In the genomic region with DNA sequence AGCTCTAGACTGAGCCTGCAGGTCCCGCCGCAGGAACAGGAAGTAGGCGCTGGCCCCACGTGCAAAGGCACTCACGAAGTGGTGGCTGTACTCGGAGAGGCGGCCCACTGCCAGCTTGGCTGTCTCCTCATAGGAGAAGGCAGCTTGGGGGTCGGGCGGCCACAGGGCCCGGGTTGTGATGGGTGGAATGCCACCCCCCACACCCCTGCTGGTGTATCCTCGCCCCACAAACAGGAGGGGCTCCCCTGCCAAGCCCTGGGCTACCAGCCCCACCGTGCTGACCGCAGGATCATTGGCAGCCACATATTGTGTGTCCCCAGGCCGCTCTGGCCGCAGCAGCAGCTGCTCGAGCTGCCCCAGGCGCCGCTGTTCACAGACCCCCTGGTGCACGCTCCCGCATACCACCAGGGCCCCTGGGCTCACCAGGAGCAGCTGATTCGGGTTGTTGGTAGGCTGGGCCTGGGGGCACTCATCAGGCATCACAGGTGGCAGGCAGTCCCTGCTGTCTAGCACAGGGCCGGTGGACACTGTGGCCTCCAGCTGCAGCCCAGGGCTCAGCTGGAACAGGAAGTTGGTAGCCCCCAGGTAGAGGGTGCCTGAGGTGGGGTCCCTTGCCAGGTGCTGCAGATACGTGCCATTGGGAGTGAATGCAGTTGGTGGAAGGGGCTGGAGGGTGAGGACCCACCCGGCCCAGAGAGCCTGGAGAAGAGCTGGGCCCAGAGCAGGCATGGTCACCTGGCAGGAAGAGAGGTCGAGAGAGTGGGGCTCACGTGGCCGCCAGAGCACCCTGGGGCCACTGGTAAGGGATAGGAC, we compare ENCODE assay signal across 19 cellular contexts. TPM values are rescaled to one million over a fixed set of nuclear protein-coding genes. Genes with fewer than 3 reads are reported as not detected.
DNase-seq lines count a peak whose midpoint lies in the region; ATAC-seq and TF ChIP-seq lines count a peak whose summit lies in the region.
"Had no signal": no experiment of that assay in that cellular context is flagged by ENCODE, and none has a peak within 500 bp of the region (broad histone marks: within the 10 kb centered on the region; RNA-seq: fewer than 3 reads in every experiment).

No MANE protein-coding gene starts in this region.

- H3K27ac ChIP-seq in left ventricle myocardium inferior (replicated peaks) (peak overlapping the region; percentile 94), heart right ventricle (peak overlapping the region in 5 of 10 donors; percentile 30 to 92 (median 90)), cingulate gyrus (ENCODE audit: low read depth, low read length) (peak overlapping the region; percentile 99), hepatocyte (no peak overlapping the region)
- H3K27ac ChIP-seq: A549 had no signal

- peaks cover 43% of the 10 kb centered on the region for H3K4me1 Mint-ChIP-seq in nephron
- H3K4me1 Mint-ChIP-seq in type B pancreatic cell (ENCODE audit: unreplicated experiment), result peaks cover 36% of the 10 kb centered on the region
- peaks cover 7% of the 10 kb centered on the region for H3K4me1 Mint-ChIP-seq in stimulated activated memory B cell treated with anti-CD40 and anti-IgM and Interleukin-4, amounts not matched to agents 10 μg/mL and 1 μg/mL and 100 μg/mL, for 72 hours

- no peaks in the 10 kb centered on the region for H3K27me3 ChIP-seq in left ventricle myocardium inferior (ENCODE audit: low read depth)
- H3K27me3 ChIP-seq in heart right ventricle, result peaks cover 0 to 10% (median 0%) of the 10 kb centered on the region in 7 donors
- no peaks in the 10 kb centered on the region for H3K27me3 ChIP-seq in hepatocyte

- H3K36me3 Mint-ChIP-seq in nephron (ENCODE audit: low read depth) (peaks cover 10% of the 10 kb centered on the region), type B pancreatic cell (peaks cover 12% of the 10 kb centered on the region)
- no peaks in the 10 kb centered on the region for H3K36me3 Mint-ChIP-seq in stimulated activated memory B cell treated with anti-CD40 and anti-IgM and Interleukin-4, amounts not matched to agents 10 μg/mL and 1 μg/mL and 100 μg/mL, for 72 hours
- H3K36me3 Mint-ChIP-seq: CD4-positive, alpha-beta memory T cell; IgD-negative memory B cell had no signal

- H3K4me1 ChIP-seq in left ventricle myocardium inferior (peaks cover 80% of the 10 kb centered on the region), heart right ventricle (peaks cover 24 to 58% (median 45%) of the 10 kb centered on the region in 9 donors), hepatocyte (ENCODE audit: insufficient read depth) (peaks cover 34% of the 10 kb centered on the region), mucosa of descending colon (ENCODE audit: low read depth) (peaks cover 19% of the 10 kb centered on the region)

- peak overlapping the region; percentile 58 to 93 (median 87) for H3K27ac Mint-ChIP-seq in nephron
- H3K27ac Mint-ChIP-seq in type B pancreatic cell, result peak overlapping the region; percentile 90
- H3K27ac Mint-ChIP-seq in stimulated activated memory B cell treated with anti-CD40 and anti-IgM and Interleukin-4, amounts not matched to agents 10 μg/mL and 1 μg/mL and 100 μg/mL, for 72 hours, result no peak overlapping the region
- H3K27ac Mint-ChIP-seq: activated CD8-positive, alpha-beta T cell treated with anti-CD3 and anti-CD28 coated beads, Interleukin-2, amount 10 ng/mL, durations not matched to agents 7 days and 5 days; CD4-positive, alpha-beta memory T cell; T-helper 1 cell treated with Interleukin-12 subunit alpha and Interleukin-12 subunit beta and Interleukin-4 antibody, amounts not matched to agents 30 μg/mL and 1 μg/mL, for 36 hours had no signal

- H3K9me3 ChIP-seq in left ventricle myocardium inferior (replicated peaks), result no peaks in the 10 kb centered on the region
- no peaks in the 10 kb centered on the region for H3K9me3 ChIP-seq in heart right ventricle
- H3K9me3 ChIP-seq in hepatocyte (ENCODE audit: low read depth), result no peaks in the 10 kb centered on the region
- no peaks in the 10 kb centered on the region for H3K9me3 ChIP-seq in mucosa of descending colon
- H3K9me3 ChIP-seq: A549 had no signal

- DNase-seq in left ventricle myocardium inferior, result no peak
- DNase-seq in heart right ventricle, result no peak
- DNase-seq in type B pancreatic cell (ENCODE audit: extremely low spot score, unreplicated experiment), result no peak
- DNase-seq in hepatocyte (ENCODE audit: low spot score), result no peak
- no peak for DNase-seq in mucosa of descending colon
- DNase-seq: activated CD8-positive, alpha-beta T cell treated with anti-CD3 and anti-CD28 coated beads, Interleukin-2, amount 10 ng/mL, durations not matched to agents 7 days and 5 days; CD4-positive, alpha-beta memory T cell; DMS79; NCI-H1092 treated with DMSO at 0.1 percent for 48 hours; NK-92 treated with Interleukin-12 subunit alpha and Interleukin-12 subunit beta, amount 100 ng/mL, for 24 hours; stimulated activated CD4-positive, alpha-beta T cell treated with anti-CD3 and anti-CD28 coated beads, Interleukin-4, amount 100 ng/mL, for 4 hours had no signal

- peaks cover 49% of the 10 kb centered on the region for H4K20me1 ChIP-seq in hepatocyte (ENCODE audit: insufficient read depth, poor library complexity, severe bottlenecking)

- no peak overlapping the region for H3K4me2 ChIP-seq in hepatocyte
- H3K4me2 ChIP-seq: A549 had no signal

- ATAC-seq in heart right ventricle (no peak), mucosa of descending colon (no peak)
- ATAC-seq in stimulated activated memory B cell treated with anti-CD40 and anti-IgM and Interleukin-4, amounts not matched to agents 10 μg/mL and 1 μg/mL and 100 μg/mL, for 72 hours, result no peak
- ATAC-seq: A549; activated CD8-positive, alpha-beta T cell treated with anti-CD3 and anti-CD28 coated beads, Interleukin-2, amount 10 ng/mL, durations not matched to agents 7 days and 5 days had no signal

- no peak overlapping the region for H2AFZ ChIP-seq in hepatocyte

- TF ChIP-seq CTCF in left ventricle myocardium inferior (IDR thresholded peaks at IDR 0.05; ENCODE audit: borderline replicate concordance) (no peak), heart right ventricle (IDR thresholded peaks at IDR 0.05) (no peak), nephron (IDR thresholded peaks at IDR 0.05; ENCODE audit: unreplicated experiment in 3 of 3) (no peak), type B pancreatic cell (conservative IDR thresholded peaks at IDR 0.05) (no peak), hepatocyte (IDR thresholded peaks at IDR 0.05; ENCODE audit: poor library complexity) (no peak), mucosa of descending colon (IDR thresholded peaks at IDR 0.05) (no peak)

- intact Hi-C loops in left ventricle myocardium inferior (cut with micrococcal nuclease), result no loop called here
- intact Hi-C loops in heart right ventricle (cut with DNase I), result no loop called here
- intact Hi-C loops in mucosa of descending colon (cut with DNase I, micrococcal nuclease), result no loop called here

- H3K4me3 ChIP-seq in left ventricle myocardium inferior (no peak overlapping the region), heart right ventricle (no peak overlapping the region), hepatocyte (no peak overlapping the region), mucosa of descending colon (no peak overlapping the region)
- H3K4me3 ChIP-seq: A549 had no signal

- H3K9me2 ChIP-seq in hepatocyte (replicated peaks; ENCODE audit: insufficient read depth), result no peaks in the 10 kb centered on the region

- H3K36me3 ChIP-seq in left ventricle myocardium inferior (peaks cover 14% of the 10 kb centered on the region), heart right ventricle (peaks cover 0 to 5% (median 0%) of the 10 kb centered on the region in 9 donors), hepatocyte (replicated peaks; ENCODE audit: insufficient read depth, low read depth) (no peaks in the 10 kb centered on the region), mucosa of descending colon (ENCODE audit: low read depth) (no peaks in the 10 kb centered on the region)

- no peaks in the 10 kb centered on the region for H3K27me3 Mint-ChIP-seq in nephron (ENCODE audit: low read depth)
- no peaks in the 10 kb centered on the region for H3K27me3 Mint-ChIP-seq in type B pancreatic cell
- H3K27me3 Mint-ChIP-seq in stimulated activated memory B cell treated with anti-CD40 and anti-IgM and Interleukin-4, amounts not matched to agents 10 μg/mL and 1 μg/mL and 100 μg/mL, for 72 hours, result peaks cover 36% of the 10 kb centered on the region
- H3K27me3 Mint-ChIP-seq: CD4-positive, alpha-beta memory T cell had no signal

- H3K4me3 Mint-ChIP-seq in nephron (peak overlapping the region; percentile 54 to 68 (median 62)), type B pancreatic cell (peak overlapping the region; percentile 54)
- H3K4me3 Mint-ChIP-seq in stimulated activated memory B cell treated with anti-CD40 and anti-IgM and Interleukin-4, amounts not matched to agents 10 μg/mL and 1 μg/mL and 100 μg/mL, for 72 hours, result no peak overlapping the region
- H3K4me3 Mint-ChIP-seq: activated CD8-positive, alpha-beta T cell treated with anti-CD3 and anti-CD28 coated beads, Interleukin-2, amount 10 ng/mL, durations not matched to agents 7 days and 5 days; CD4-positive, alpha-beta memory T cell; IgD-negative memory B cell; T-helper 1 cell treated with Interleukin-12 subunit alpha and Interleukin-12 subunit beta and Interleukin-4 antibody, amounts not matched to agents 30 μg/mL and 1 μg/mL, for 36 hours had no signal

- WGBS in heart right ventricle, 2 donors, result 85 to 89% methylated on average over 27 of the region's 27 CpGs
- WGBS in hepatocyte (ENCODE audit: low lambda C conversion rate, missing lambda C conversion rate), result 93% methylated on average over 27 of the region's 27 CpGs

- no peaks in the 10 kb centered on the region for H3K9me3 Mint-ChIP-seq in nephron
- H3K9me3 Mint-ChIP-seq in type B pancreatic cell, result no peaks in the 10 kb centered on the region
- no peaks in the 10 kb centered on the region for H3K9me3 Mint-ChIP-seq in stimulated activated memory B cell treated with anti-CD40 and anti-IgM and Interleukin-4, amounts not matched to agents 10 μg/mL and 1 μg/mL and 100 μg/mL, for 72 hours
- H3K9me3 Mint-ChIP-seq: CD4-positive, alpha-beta memory T cell; IgD-negative memory B cell; T-helper 1 cell treated with Interleukin-12 subunit alpha and Interleukin-12 subunit beta and Interleukin-4 antibody, amounts not matched to agents 30 μg/mL and 1 μg/mL, for 36 hours had no signal

- peaks cover 76% of the 10 kb centered on the region for H3K79me2 ChIP-seq in hepatocyte

RNA-seq across cellular contexts. Expression of a gene that starts 5.8 kb away (rescaled TPM):
- total RNA-seq in left ventricle myocardium inferior (42.6 TPM), heart right ventricle (10 to 100 TPM; 27.7 to 67.3 (median 32.4) TPM), type B pancreatic cell (ENCODE audit: low replicate concordance) (212 and 367 TPM in 2 replicates), hepatocyte (73.2 and 74.5 TPM in 2 replicates), mucosa of descending colon (100 to 1,000 TPM in 2 of 3 donors, 10 to 100 TPM in 1; 98.1 to 136 (median 127) TPM)
- polyA plus RNA-seq in heart right ventricle (100 to 1,000 TPM in 1 of 2 donors, 10 to 100 TPM in 1; 30.1 to 135 TPM), hepatocyte (71.3 and 79.0 TPM in 2 replicates)
- polyA plus RNA-seq: IgD-negative memory B cell had no signal

RNA-seq across cellular contexts. Expression of a gene that starts 15.8 kb away (rescaled TPM):
- total RNA-seq in left ventricle myocardium inferior (13.9 TPM), heart right ventricle (10 to 100 TPM in 8 of 10 donors, 1 to 10 TPM in 2; 9.5 to 14.3 (median 12.2) TPM), type B pancreatic cell (ENCODE audit: low replicate concordance) (15.0 and 25.7 TPM in 2 replicates), hepatocyte (28.1 and 30.4 TPM in 2 replicates), mucosa of descending colon (10 to 100 TPM; 13.0 to 15.3 (median 14.8) TPM)
- polyA plus RNA-seq in heart right ventricle (10 to 100 TPM in 1 of 2 donors, 1 to 10 TPM in 1; 4.7 to 11.0 TPM), hepatocyte (30.8 and 32.0 TPM in 2 replicates)

RNA-seq across cellular contexts. Expression of a gene that starts 16.0 kb away (rescaled TPM):
- 258 TPM for total RNA-seq in left ventricle myocardium inferior
- 100 to 1,000 TPM; 140 to 227 (median 193) TPM for total RNA-seq in heart right ventricle
- 1,000 to 10,000 TPM in 1 of 2 donors, 100 to 1,000 TPM in 1; 365 to 1,063 TPM for polyA plus RNA-seq in heart right ventricle
- 268 and 281 TPM in 2 replicates for total RNA-seq in type B pancreatic cell (ENCODE audit: low replicate concordance)
- 345 and 381 TPM in 2 replicates for total RNA-seq in hepatocyte
- 503 and 581 TPM in 2 replicates for polyA plus RNA-seq in hepatocyte
- total RNA-seq in mucosa of descending colon, result 100 to 1,000 TPM; 130 to 193 (median 153) TPM

RNA-seq across cellular contexts. Expression of a gene that starts 22.4 kb away (rescaled TPM):
- total RNA-seq in left ventricle myocardium inferior (4.3 TPM), heart right ventricle (1 to 10 TPM; 2.2 to 5.4 (median 3.8) TPM), type B pancreatic cell (ENCODE audit: low replicate concordance) (9.3 and 16.0 TPM in 2 replicates), hepatocyte (4.5 and 4.9 TPM in 2 replicates), mucosa of descending colon (1 to 10 TPM; 4.5 to 7.2 (median 6.2) TPM)
- polyA plus RNA-seq in heart right ventricle (1 to 10 TPM; 4.5 to 5.1 TPM), hepatocyte (4.3 and 6.7 TPM in 2 replicates)

RNA-seq across cellular contexts. Expression of a gene that starts 52.1 kb away (rescaled TPM):
- total RNA-seq in left ventricle myocardium inferior (not detected), heart right ventricle (under 1 TPM in 1 of 10 donors, not detected in 9; 0.28 TPM), type B pancreatic cell (ENCODE audit: low replicate concordance) (not detected in 2 replicates), hepatocyte (not detected in 2 replicates), mucosa of descending colon (not detected)
- polyA plus RNA-seq in heart right ventricle (under 1 TPM in 1 of 2 donors, not detected in 1; 0.29 TPM), hepatocyte (0.18 TPM in 1 of 2 replicates, not detected in the other)
- total RNA-seq: activated CD8-positive, alpha-beta T cell treated with anti-CD3 and anti-CD28 coated beads, Interleukin-2, amount 10 ng/mL, durations not matched to agents 7 days and 5 days; CD4-positive, alpha-beta memory T cell; endothelial cell of umbilical vein; lung microvascular endothelial cell had no signal
- polyA plus RNA-seq: A549; CD4-positive, alpha-beta memory T cell; endothelial cell of umbilical vein; IgD-negative memory B cell had no signal
